ENCODE assay signal across 8 cellular contexts in the genomic region with DNA sequence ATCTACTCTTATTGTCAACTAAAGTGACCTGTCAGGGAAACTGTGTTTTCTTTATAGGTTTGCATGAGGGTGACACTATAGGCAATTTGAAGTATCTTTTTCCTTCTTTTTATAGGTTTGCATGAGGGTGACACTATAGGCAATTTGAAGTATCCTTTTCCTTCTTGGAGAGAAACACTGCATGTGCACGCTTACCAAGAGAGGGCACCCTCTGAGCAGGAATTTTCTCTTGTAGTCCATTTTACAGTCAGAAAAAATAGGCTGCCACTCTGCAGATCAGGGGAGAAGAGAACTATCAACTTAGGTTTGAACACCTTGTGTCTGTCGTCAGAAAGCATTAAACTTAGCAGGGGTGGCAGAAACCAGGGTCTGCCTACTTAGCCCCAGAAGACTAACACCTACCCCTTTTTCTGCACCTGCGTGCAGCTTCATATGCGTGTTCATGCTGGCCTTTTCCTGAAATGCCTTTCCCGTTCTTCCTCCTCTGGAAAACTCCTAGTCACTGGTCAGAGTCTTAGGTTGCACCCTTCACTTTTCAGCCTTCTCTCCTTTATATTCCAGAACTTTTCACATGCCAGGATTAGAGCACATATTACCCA. TPM values are rescaled to one million over a fixed set of nuclear protein-coding genes. Genes with fewer than 3 reads are reported as not detected.
DNase-seq lines count a peak whose midpoint lies in the region; ATAC-seq and TF ChIP-seq lines count a peak whose summit lies in the region.

No MANE protein-coding gene starts in this region.

- H3K4me1 ChIP-seq in iPS DF 6.9 (ENCODE audit: control insufficient read depth, insufficient read depth, low read length) (no peaks in the 10 kb centered on the region), thyroid gland (no peaks in the 10 kb centered on the region)
- no peaks in the 10 kb centered on the region for H3K4me1 ChIP-seq in CD8-positive, alpha-beta T cell (ENCODE audit: insufficient read depth, low read length)

- no peak overlapping the region for H3K4me3 Mint-ChIP-seq in WTC11
- H3K4me3 Mint-ChIP-seq in CD8-positive, alpha-beta T cell: no peak overlapping the region

- no peak for TF ChIP-seq POLR2A in thyroid gland (IDR thresholded peaks at IDR 0.05)

- H3K9me3 ChIP-seq in iPS DF 6.9 (ENCODE audit: control insufficient read depth, insufficient read depth, low read length): no peaks in the 10 kb centered on the region
- H3K9me3 ChIP-seq in thyroid gland: no peaks in the 10 kb centered on the region
- no peaks in the 10 kb centered on the region for H3K9me3 ChIP-seq in CD8-positive, alpha-beta T cell (ENCODE audit: low read length)

- H3K4me1 Mint-ChIP-seq in WTC11: no peaks in the 10 kb centered on the region
- no peaks in the 10 kb centered on the region for H3K4me1 Mint-ChIP-seq in CD8-positive, alpha-beta T cell (ENCODE audit: low read depth)

- CTCF ChIA-PET in WTC11 (lab: Charles Lee): interaction anchor here (0.8 to 4.0 kb wide), 8 partner anchors 23 to 297 kb away, joined by 3 to 37 read pairs (median 8); a partner anchor contains a TSS
- CTCF ChIA-PET in CD8-positive, alpha-beta T cell (lab: Charles Lee): interaction anchor here (1.3 to 4.6 kb wide), 11 partner anchors 9 to 1252 kb away, joined by 3 to 31 read pairs (median 5); no protein-coding TSS in a partner anchor

- no peaks in the 10 kb centered on the region for H3K36me3 Mint-ChIP-seq in WTC11
- no peaks in the 10 kb centered on the region for H3K36me3 Mint-ChIP-seq in CD8-positive, alpha-beta T cell

- no peaks in the 10 kb centered on the region for H3K9me3 Mint-ChIP-seq in WTC11
- H3K9me3 Mint-ChIP-seq in CD8-positive, alpha-beta T cell: no peaks in the 10 kb centered on the region

- H3K27me3 ChIP-seq in iPS DF 6.9 (ENCODE audit: control insufficient read depth, insufficient read depth, low read length): no peaks in the 10 kb centered on the region
- H3K27me3 ChIP-seq in thyroid gland: no peaks in the 10 kb centered on the region
- H3K27me3 ChIP-seq in CD8-positive, alpha-beta T cell (ENCODE audit: insufficient read depth, low read length): no peaks in the 10 kb centered on the region

- no CpG with 5 or more reads among the region's 5 CpGs for WGBS in iPS DF 6.9 (ENCODE audit: insufficient coverage, insufficient read length)
- WGBS in thyroid gland, 2 donors: 67 to 68% methylated on average over 5 of the region's 5 CpGs

- no peaks in the 10 kb centered on the region for H3K27me3 Mint-ChIP-seq in WTC11 (ENCODE audit: low read depth)
- H3K27me3 Mint-ChIP-seq in CD8-positive, alpha-beta T cell (ENCODE audit: low read depth): peaks cover 6% of the 10 kb centered on the region

- H3K36me3 ChIP-seq in iPS DF 6.9 (ENCODE audit: control insufficient read depth, insufficient read depth, low read length): no peaks in the 10 kb centered on the region
- H3K36me3 ChIP-seq in thyroid gland: no peaks in the 10 kb centered on the region
- no peaks in the 10 kb centered on the region for H3K36me3 ChIP-seq in CD8-positive, alpha-beta T cell (ENCODE audit: insufficient read depth, low read length)

- no peak for TF ChIP-seq CTCF in WTC11 (IDR thresholded peaks at IDR 0.05)
- peak in 4 of 6 experiments; percentile 24 to 49 (median 41) for TF ChIP-seq CTCF in thyroid gland (IDR thresholded peaks at IDR 0.05)
- no peak for TF ChIP-seq CTCF in CD8-positive, alpha-beta T cell (IDR thresholded peaks at IDR 0.05)

- no peak overlapping the region for H3K27ac ChIP-seq in iPS DF 6.9 (ENCODE audit: low read length)
- H3K27ac ChIP-seq in thyroid gland: no peak overlapping the region
- no peak overlapping the region for H3K27ac ChIP-seq in CD8-positive, alpha-beta T cell (ENCODE audit: low read depth, low read length)

- POLR2A ChIA-PET in WTC11 (lab: Charles Lee): no interaction called here
- POLR2A ChIA-PET in CD8-positive, alpha-beta T cell (lab: Charles Lee): no interaction called here

- H3K4me3 ChIP-seq in iPS DF 6.9 (ENCODE audit: low read length) (no peak overlapping the region), thyroid gland (replicated peaks in 1 of 3) (no peak overlapping the region)
- H3K4me3 ChIP-seq in CD8-positive, alpha-beta T cell (ENCODE audit: low read depth, low read length): no peak overlapping the region

- no peak overlapping the region for H3K27ac Mint-ChIP-seq in WTC11
- H3K27ac Mint-ChIP-seq in CD8-positive, alpha-beta T cell: no peak overlapping the region

- peak; percentile 87 for ATAC-seq in WTC11
- ATAC-seq in CD8-positive, alpha-beta T cell: no peak
- no peak for ATAC-seq in HG03520 (IDR thresholded peaks at IDR 0.05; ENCODE audit: unreplicated experiment)

- intact Hi-C loops in thyroid gland (cut with DNase I): loop anchor here (2.0 to 5.0 kb wide), 3 partner anchors 75 to 243 kb away; no protein-coding TSS in a partner anchor
- intact Hi-C loops in CD8-positive, alpha-beta T cell (cut with DNase I, micrococcal nuclease): loop anchor here in 1 of 2 experiments (2.0 to 10.0 kb wide), 3 partner anchors 790 to 1253 kb away; no protein-coding TSS in a partner anchor

- peak; percentile 5 to 20 for DNase-seq in activated CD4-positive, alpha-beta T cell treated with anti-CD3 and anti-CD28 coated beads, Interleukin-2, amount 50 U/mL, for 48 hours
- no peak for DNase-seq in activated CD4-positive, alpha-beta T cell treated with anti-CD3 and anti-CD28 coated beads for 4 hours
- DNase-seq in NCI-H1694 (lab: John Stamatoyannopoulos, UW) (peak; percentile 68), WTC11 (ENCODE audit: low spot score) (peak; percentile 34), iPS DF 6.9 (ENCODE audit: low read depth, low spot score) (peak; percentile 25), thyroid gland (peak; percentile 17 to 21)
- DNase-seq in CD8-positive, alpha-beta T cell: no peak

TF ChIP-seq in WTC11, 78 proteins besides CTCF, POLR2A, EP300 and RAD21:
- TF ChIP-seq, protein P1, sequence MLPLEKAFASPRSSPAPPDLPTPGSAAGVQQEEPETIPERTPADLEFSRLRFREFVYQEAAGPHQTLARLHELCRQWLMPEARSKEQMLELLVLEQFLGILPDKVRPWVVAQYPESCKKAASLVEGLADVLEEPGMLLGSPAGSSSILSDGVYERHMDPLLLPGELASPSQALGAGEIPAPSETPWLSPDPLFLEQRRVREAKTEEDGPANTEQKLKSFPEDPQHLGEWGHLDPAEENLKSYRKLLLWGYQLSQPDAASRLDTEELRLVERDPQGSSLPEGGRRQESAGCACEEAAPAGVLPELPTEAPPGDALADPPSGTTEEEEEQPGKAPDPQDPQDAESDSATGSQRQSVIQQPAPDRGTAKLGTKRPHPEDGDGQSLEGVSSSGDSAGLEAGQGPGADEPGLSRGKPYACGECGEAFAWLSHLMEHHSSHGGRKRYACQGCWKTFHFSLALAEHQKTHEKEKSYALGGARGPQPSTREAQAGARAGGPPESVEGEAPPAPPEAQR (CRISPR knock-in tag; IDR thresholded peaks at IDR 0.05): no peak

RNA-seq across cellular contexts. Expression of a gene that starts 16.4 kb away (rescaled TPM):
- total RNA-seq in WTC11 (2021) (not detected in 3 replicates), thyroid gland (not detected)
- total RNA-seq in CD8-positive, alpha-beta T cell: not detected

Comparison
In these comparisons a context has a peak if more than half of its experiments do, and no peak if none do; other contexts are left out.
1. DNase-seq: peak in activated CD4-positive, alpha-beta T cell treated with anti-CD3 and anti-CD28 coated beads, Interleukin-2, amount 50 U/mL, for 48 hours (2 of 2), NCI-H1694 (single experiment), WTC11 (single experiment), iPS DF 6.9 (single experiment) and thyroid gland (2 of 2); none in activated CD4-positive, alpha-beta T cell treated with anti-CD3 and anti-CD28 coated beads for 4 hours (0 of 2) and CD8-positive, alpha-beta T cell (0 of 7).
2. CTCF ChIP-seq: peak in thyroid gland (4 of 6); none in WTC11 (single experiment) and CD8-positive, alpha-beta T cell (single experiment).